1 cellular context compared by ENCODE assay signal in genomic region chr10:132418520-132419416, GRCh38.
TF ChIP-seq lines count a peak whose summit lies in the region.

No MANE protein-coding gene starts in this region.

TF ChIP-seq in SK-N-SH, 30 proteins besides CTCF, POLR2A, EP300 and RAD21 (continued from another document):
- TF ChIP-seq PBX3 (IDR thresholded peaks at IDR 0.05) (no peak), POLR2AphosphoS5 (IDR thresholded peaks at IDR 0.05; ENCODE audit: low read depth, low read length) (no peak), MAX (IDR thresholded peaks at IDR 0.05; ENCODE audit: low read depth) (no peak)
TF ChIP-seq in SK-N-SH: peak in this region for 0.
